In the genomic region with DNA sequence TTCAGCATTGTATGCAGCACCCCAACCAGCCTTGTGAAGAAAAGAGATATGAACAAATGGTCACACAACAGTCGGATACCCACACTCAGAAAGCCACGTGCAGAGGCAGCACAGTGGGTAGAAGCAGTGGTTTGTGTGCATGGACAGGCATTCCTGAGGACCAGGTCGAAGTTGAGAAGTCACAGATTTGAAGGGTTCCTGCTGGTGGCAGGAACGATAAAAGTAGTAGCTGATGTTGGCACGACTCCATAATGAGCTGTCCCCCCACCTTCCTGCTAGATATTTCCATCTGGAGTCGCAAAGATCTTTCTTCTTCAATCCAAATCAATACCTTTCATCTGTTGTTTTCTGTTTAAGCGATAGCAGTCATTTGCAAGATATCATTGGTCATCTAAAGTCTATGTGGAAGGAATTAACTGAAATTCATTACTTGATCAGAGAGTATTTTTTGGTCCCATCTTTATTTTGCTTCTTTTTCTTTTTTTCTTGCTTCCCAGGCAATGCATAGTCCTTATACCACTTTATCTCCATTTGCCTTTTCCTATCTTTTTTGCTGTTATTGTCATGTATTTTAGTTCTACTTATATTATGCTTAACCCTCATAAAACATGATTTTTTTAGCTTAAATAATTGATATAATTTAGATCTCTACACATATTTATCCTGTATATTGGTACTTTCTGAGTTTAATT, we compare ENCODE assay signal across 1 cellular context.
TF ChIP-seq lines count a peak whose summit lies in the region.

No MANE protein-coding gene starts in this region.

TF ChIP-seq in K562, 482 proteins besides CTCF, POLR2A, EP300 and RAD21 (continued from another document and continues in another):
- TF ChIP-seq, protein P1, sequence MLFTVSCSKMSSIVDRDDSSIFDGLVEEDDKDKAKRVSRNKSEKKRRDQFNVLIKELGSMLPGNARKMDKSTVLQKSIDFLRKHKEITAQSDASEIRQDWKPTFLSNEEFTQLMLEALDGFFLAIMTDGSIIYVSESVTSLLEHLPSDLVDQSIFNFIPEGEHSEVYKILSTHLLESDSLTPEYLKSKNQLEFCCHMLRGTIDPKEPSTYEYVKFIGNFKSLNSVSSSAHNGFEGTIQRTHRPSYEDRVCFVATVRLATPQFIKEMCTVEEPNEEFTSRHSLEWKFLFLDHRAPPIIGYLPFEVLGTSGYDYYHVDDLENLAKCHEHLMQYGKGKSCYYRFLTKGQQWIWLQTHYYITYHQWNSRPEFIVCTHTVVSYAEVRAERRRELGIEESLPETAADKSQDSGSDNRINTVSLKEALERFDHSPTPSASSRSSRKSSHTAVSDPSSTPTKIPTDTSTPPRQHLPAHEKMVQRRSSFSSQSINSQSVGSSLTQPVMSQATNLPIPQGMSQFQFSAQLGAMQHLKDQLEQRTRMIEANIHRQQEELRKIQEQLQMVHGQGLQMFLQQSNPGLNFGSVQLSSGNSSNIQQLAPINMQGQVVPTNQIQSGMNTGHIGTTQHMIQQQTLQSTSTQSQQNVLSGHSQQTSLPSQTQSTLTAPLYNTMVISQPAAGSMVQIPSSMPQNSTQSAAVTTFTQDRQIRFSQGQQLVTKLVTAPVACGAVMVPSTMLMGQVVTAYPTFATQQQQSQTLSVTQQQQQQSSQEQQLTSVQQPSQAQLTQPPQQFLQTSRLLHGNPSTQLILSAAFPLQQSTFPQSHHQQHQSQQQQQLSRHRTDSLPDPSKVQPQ (CRISPR knock-in tag; IDR thresholded peaks at IDR 0.05; ENCODE audit: borderline replicate concordance) = no peak
- TF ChIP-seq E2F3 (CRISPR knock-in tag; IDR thresholded peaks at IDR 0.05) (no peak), SRSF3 (IDR thresholded peaks at IDR 0.05; ENCODE audit: insufficient read depth, low read length) (no peak), POLR2AphosphoS2 (IDR thresholded peaks at IDR 0.05; ENCODE audit: low read length) (no peak), ZZZ3 (IDR thresholded peaks at IDR 0.05) (no peak), SP2 (IDR thresholded peaks at IDR 0.05; ENCODE audit: extremely low read depth, low read depth, low read length, poor library complexity, severe bottlenecking) (no peak), MTA3 (IDR thresholded peaks at IDR 0.05; ENCODE audit: borderline replicate concordance) (peak; percentile 70; the same call in 1 of the 2 replicates), CSDE1 (IDR thresholded peaks at IDR 0.05) (no peak), ARNT (IDR thresholded peaks at IDR 0.05) (peak in 1 of 2 experiments; percentile 79; a peak in 2 of 4 replicates), CBX5 (IDR thresholded peaks at IDR 0.05; ENCODE audit: borderline replicate concordance, low read depth) (no peak), ETV6 (IDR thresholded peaks at IDR 0.05; ENCODE audit: borderline replicate concordance in 1 of 2, low read depth in 2 of 2, low read length in 1 of 2) (no peak), ETV6 (CRISPR knock-in tag; IDR thresholded peaks at IDR 0.05; ENCODE audit: borderline replicate concordance) (no peak), DIDO1 (tag; IDR thresholded peaks at IDR 0.05; ENCODE audit: low read depth) (no peak), ZNF780A (CRISPR knock-in tag; IDR thresholded peaks at IDR 0.05) (no peak), MTA2 (IDR thresholded peaks at IDR 0.05; ENCODE audit: low read depth) (peak; percentile 50), RUNX1 (IDR thresholded peaks at IDR 0.05; ENCODE audit: low read depth) (no peak), BHLHE40 (IDR thresholded peaks at IDR 0.05; ENCODE audit: low read length) (peak; percentile 25; the same call in 1 of the 2 replicates), PTTG1 (tag; IDR thresholded peaks at IDR 0.05; ENCODE audit: low read depth) (no peak), HOXB6 (CRISPR knock-in tag; IDR thresholded peaks at IDR 0.05; ENCODE audit: borderline replicate concordance) (no peak), PHB2 (IDR thresholded peaks at IDR 0.05; ENCODE audit: low read depth) (peak; percentile 56; the same call in 1 of the 2 replicates), ZNF766 (CRISPR knock-in tag; conservative IDR thresholded peaks at IDR 0.05) (no peak), ZNF431 (CRISPR knock-in tag; IDR thresholded peaks at IDR 0.05) (no peak), KHSRP (IDR thresholded peaks at IDR 0.05) (no peak), POLR2G (IDR thresholded peaks at IDR 0.05; ENCODE audit: low read depth, low read length) (no peak), NR4A1 (CRISPR knock-in tag; IDR thresholded peaks at IDR 0.05) (no peak), NR4A1 (tag; IDR thresholded peaks at IDR 0.05) (no peak; the same call in 1 of the 2 replicates), PHF20 (IDR thresholded peaks at IDR 0.05; ENCODE audit: partially characterized antibody) (no peak), CCNT2 (IDR thresholded peaks at IDR 0.05; ENCODE audit: borderline replicate concordance, extremely low read depth, insufficient read length, low read depth, low read length) (peak; percentile 66), MXI1 (IDR thresholded peaks at IDR 0.05; ENCODE audit: low read depth, low read length) (no peak), PTBP1 (IDR thresholded peaks at IDR 0.05; ENCODE audit: low read depth, low read length) (no peak), POLR2B (IDR thresholded peaks at IDR 0.05; ENCODE audit: low read depth, partially characterized antibody) (no peak), HCFC1 (IDR thresholded peaks at IDR 0.05; ENCODE audit: low read depth, low read length) (no peak), MECOM (CRISPR knock-in tag; IDR thresholded peaks at IDR 0.05) (peak; percentile 56; the same call in 1 of the 2 replicates)
- TF ChIP-seq, protein P2, sequence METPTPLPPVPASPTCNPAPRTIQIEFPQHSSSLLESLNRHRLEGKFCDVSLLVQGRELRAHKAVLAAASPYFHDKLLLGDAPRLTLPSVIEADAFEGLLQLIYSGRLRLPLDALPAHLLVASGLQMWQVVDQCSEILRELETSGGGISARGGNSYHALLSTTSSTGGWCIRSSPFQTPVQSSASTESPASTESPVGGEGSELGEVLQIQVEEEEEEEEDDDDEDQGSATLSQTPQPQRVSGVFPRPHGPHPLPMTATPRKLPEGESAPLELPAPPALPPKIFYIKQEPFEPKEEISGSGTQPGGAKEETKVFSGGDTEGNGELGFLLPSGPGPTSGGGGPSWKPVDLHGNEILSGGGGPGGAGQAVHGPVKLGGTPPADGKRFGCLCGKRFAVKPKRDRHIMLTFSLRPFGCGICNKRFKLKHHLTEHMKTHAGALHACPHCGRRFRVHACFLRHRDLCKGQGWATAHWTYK (CRISPR knock-in tag; IDR thresholded peaks at IDR 0.05) = 0 out of 2 replicates have a peak, but pooled peaks have one; percentile 31
- TF ChIP-seq, protein P3, sequence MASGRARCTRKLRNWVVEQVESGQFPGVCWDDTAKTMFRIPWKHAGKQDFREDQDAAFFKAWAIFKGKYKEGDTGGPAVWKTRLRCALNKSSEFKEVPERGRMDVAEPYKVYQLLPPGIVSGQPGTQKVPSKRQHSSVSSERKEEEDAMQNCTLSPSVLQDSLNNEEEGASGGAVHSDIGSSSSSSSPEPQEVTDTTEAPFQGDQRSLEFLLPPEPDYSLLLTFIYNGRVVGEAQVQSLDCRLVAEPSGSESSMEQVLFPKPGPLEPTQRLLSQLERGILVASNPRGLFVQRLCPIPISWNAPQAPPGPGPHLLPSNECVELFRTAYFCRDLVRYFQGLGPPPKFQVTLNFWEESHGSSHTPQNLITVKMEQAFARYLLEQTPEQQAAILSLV (tag; IDR thresholded peaks at IDR 0.05) = no peak
- TF ChIP-seq, protein P4, sequence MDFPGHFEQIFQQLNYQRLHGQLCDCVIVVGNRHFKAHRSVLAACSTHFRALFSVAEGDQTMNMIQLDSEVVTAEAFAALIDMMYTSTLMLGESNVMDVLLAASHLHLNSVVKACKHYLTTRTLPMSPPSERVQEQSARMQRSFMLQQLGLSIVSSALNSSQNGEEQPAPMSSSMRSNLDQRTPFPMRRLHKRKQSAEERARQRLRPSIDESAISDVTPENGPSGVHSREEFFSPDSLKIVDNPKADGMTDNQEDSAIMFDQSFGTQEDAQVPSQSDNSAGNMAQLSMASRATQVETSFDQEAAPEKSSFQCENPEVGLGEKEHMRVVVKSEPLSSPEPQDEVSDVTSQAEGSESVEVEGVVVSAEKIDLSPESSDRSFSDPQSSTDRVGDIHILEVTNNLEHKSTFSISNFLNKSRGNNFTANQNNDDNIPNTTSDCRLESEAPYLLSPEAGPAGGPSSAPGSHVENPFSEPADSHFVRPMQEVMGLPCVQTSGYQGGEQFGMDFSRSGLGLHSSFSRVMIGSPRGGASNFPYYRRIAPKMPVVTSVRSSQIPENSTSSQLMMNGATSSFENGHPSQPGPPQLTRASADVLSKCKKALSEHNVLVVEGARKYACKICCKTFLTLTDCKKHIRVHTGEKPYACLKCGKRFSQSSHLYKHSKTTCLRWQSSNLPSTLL (IDR thresholded peaks at IDR 0.05) = no peak
- TF ChIP-seq, protein P5, sequence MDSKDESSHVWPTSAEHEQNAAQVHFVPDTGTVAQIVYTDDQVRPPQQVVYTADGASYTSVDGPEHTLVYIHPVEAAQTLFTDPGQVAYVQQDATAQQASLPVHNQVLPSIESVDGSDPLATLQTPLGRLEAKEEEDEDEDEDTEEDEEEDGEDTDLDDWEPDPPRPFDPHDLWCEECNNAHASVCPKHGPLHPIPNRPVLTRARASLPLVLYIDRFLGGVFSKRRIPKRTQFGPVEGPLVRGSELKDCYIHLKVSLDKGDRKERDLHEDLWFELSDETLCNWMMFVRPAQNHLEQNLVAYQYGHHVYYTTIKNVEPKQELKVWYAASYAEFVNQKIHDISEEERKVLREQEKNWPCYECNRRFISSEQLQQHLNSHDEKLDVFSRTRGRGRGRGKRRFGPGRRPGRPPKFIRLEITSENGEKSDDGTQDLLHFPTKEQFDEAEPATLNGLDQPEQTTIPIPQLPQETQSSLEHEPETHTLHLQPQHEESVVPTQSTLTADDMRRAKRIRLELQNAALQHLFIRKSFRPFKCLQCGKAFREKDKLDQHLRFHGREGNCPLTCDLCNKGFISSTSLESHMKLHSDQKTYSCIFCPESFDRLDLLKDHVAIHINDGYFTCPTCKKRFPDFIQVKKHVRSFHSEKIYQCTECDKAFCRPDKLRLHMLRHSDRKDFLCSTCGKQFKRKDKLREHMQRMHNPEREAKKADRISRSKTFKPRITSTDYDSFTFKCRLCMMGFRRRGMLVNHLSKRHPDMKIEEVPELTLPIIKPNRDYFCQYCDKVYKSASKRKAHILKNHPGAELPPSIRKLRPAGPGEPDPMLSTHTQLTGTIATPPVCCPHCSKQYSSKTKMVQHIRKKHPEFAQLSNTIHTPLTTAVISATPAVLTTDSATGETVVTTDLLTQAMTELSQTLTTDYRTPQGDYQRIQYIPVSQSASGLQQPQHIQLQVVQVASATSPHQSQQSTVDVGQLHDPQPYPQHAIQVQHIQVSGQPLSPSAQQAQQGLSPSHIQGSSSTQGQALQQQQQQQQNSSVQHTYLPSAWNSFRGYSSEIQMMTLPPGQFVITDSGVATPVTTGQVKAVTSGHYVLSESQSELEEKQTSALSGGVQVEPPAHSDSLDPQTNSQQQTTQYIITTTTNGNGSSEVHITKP (IDR thresholded peaks at IDR 0.05; ENCODE audit: partially characterized antibody) = no peak
- TF ChIP-seq, protein P6, sequence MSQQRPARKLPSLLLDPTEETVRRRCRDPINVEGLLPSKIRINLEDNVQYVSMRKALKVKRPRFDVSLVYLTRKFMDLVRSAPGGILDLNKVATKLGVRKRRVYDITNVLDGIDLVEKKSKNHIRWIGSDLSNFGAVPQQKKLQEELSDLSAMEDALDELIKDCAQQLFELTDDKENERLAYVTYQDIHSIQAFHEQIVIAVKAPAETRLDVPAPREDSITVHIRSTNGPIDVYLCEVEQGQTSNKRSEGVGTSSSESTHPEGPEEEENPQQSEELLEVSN (IDR thresholded peaks at IDR 0.05; ENCODE audit: borderline replicate concordance in 1 of 2, extremely low read depth in 1 of 2, insufficient read depth in 1 of 2, insufficient read length in 1 of 2, low read depth in 1 of 2, low read length in 1 of 2, poor library complexity in 1 of 2, severe bottlenecking in 1 of 2) = peak in 1 of 2 experiments; percentile 45
- TF ChIP-seq, protein P7, sequence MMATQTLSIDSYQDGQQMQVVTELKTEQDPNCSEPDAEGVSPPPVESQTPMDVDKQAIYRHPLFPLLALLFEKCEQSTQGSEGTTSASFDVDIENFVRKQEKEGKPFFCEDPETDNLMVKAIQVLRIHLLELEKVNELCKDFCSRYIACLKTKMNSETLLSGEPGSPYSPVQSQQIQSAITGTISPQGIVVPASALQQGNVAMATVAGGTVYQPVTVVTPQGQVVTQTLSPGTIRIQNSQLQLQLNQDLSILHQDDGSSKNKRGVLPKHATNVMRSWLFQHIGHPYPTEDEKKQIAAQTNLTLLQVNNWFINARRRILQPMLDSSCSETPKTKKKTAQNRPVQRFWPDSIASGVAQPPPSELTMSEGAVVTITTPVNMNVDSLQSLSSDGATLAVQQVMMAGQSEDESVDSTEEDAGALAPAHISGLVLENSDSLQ (IDR thresholded peaks at IDR 0.05) = no peak
- TF ChIP-seq, protein P8, sequence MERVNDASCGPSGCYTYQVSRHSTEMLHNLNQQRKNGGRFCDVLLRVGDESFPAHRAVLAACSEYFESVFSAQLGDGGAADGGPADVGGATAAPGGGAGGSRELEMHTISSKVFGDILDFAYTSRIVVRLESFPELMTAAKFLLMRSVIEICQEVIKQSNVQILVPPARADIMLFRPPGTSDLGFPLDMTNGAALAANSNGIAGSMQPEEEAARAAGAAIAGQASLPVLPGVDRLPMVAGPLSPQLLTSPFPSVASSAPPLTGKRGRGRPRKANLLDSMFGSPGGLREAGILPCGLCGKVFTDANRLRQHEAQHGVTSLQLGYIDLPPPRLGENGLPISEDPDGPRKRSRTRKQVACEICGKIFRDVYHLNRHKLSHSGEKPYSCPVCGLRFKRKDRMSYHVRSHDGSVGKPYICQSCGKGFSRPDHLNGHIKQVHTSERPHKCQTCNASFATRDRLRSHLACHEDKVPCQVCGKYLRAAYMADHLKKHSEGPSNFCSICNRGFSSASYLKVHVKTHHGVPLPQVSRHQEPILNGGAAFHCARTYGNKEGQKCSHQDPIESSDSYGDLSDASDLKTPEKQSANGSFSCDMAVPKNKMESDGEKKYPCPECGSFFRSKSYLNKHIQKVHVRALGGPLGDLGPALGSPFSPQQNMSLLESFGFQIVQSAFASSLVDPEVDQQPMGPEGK (CRISPR knock-in tag; IDR thresholded peaks at IDR 0.05; ENCODE audit: borderline replicate concordance) = no peak
- TF ChIP-seq, protein P9, sequence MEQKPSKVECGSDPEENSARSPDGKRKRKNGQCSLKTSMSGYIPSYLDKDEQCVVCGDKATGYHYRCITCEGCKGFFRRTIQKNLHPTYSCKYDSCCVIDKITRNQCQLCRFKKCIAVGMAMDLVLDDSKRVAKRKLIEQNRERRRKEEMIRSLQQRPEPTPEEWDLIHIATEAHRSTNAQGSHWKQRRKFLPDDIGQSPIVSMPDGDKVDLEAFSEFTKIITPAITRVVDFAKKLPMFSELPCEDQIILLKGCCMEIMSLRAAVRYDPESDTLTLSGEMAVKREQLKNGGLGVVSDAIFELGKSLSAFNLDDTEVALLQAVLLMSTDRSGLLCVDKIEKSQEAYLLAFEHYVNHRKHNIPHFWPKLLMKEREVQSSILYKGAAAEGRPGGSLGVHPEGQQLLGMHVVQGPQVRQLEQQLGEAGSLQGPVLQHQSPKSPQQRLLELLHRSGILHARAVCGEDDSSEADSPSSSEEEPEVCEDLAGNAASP (IDR thresholded peaks at IDR 0.05) = no peak
- TF ChIP-seq, protein P10, sequence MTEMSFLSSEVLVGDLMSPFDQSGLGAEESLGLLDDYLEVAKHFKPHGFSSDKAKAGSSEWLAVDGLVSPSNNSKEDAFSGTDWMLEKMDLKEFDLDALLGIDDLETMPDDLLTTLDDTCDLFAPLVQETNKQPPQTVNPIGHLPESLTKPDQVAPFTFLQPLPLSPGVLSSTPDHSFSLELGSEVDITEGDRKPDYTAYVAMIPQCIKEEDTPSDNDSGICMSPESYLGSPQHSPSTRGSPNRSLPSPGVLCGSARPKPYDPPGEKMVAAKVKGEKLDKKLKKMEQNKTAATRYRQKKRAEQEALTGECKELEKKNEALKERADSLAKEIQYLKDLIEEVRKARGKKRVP (CRISPR knock-in tag; IDR thresholded peaks at IDR 0.05) = no peak
- TF ChIP-seq, protein P11, sequence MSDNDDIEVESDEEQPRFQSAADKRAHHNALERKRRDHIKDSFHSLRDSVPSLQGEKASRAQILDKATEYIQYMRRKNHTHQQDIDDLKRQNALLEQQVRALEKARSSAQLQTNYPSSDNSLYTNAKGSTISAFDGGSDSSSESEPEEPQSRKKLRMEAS (CRISPR knock-in tag; IDR thresholded peaks at IDR 0.05) = no peak
